7 cellular contexts compared by ENCODE assay signal in genomic region chr20:16951876-16952275, GRCh38.
"Had no signal": no experiment of that assay in that cellular context is flagged by ENCODE, and none has a peak within 500 bp of the region (broad histone marks: within the 10 kb centered on the region; RNA-seq: fewer than 3 reads in every experiment).

No MANE protein-coding gene starts in this region.

- DNase-seq: GM23248, GOT3, H7, HFFc6, IMR-90 had no signal

- H3K36me3 ChIP-seq: HAP-1 had no signal

- H3K9ac ChIP-seq: GM23248 had no signal

- H3K4me1 ChIP-seq: HAP-1 had no signal

- H3K27ac ChIP-seq: GM23248 had no signal

- H3K4me3 ChIP-seq: GM23248, HAP-1 had no signal

- H3K9me3 ChIP-seq: HAP-1 had no signal

- H2AFZ ChIP-seq: GM23248 had no signal

- ATAC-seq: HCT116 had no signal
